In the genomic region with DNA sequence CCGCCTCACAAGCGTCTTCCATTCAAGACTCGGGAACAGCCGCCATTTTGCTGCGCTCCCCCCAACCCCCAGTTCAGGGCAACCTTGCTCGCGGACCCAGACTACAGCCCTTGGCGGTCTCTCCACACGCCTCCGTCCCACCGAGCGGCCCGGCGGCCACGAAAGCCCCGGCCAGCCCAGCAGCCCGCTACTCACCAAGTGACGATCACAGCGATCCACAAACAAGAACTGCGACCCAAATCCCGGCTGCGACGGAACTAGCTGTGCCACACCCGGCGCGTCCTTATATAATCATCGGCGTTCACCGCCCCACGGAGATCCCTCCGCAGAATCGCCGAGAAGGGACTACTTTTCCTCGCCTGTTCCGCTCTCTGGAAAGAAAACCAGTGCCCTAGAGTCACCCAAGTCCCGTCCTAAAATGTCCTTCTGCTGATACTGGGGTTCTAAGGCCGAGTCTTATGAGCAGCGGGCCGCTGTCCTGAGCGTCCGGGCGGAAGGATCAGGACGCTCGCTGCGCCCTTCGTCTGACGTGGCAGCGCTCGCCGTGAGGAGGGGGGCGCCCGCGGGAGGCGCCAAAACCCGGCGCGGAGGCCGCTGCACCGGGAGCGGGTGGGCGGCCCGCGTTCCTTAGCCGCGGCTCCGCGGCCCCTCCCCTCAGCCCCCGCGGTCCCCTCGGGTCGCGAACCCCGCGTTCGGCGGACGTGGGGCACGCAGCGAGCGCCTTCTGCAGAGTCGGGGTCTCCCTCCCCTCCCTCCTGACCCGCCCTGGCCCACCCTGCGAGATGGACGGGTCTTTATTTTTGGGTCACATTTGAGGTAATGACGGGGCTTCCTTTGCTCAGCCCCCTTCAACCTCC, we compare ENCODE assay signal across 1 cellular context.
TF ChIP-seq lines count a peak whose summit lies in the region.

A gene (minus strand): TSS at position 259 of the 857 bp plus-strand sequence. CDS start 879 bp downstream, outside the sequence.

TF ChIP-seq in HEK293, 187 proteins besides CTCF, POLR2A, EP300 and RAD21 (continued from another document):
- TF ChIP-seq ZNF423 (tag by site-specific recombination; IDR thresholded peaks at IDR 0.05): no peak
- TF ChIP-seq ZNF157 (tag by site-specific recombination; IDR thresholded peaks at IDR 0.05): no peak
- TF ChIP-seq, protein P1, sequence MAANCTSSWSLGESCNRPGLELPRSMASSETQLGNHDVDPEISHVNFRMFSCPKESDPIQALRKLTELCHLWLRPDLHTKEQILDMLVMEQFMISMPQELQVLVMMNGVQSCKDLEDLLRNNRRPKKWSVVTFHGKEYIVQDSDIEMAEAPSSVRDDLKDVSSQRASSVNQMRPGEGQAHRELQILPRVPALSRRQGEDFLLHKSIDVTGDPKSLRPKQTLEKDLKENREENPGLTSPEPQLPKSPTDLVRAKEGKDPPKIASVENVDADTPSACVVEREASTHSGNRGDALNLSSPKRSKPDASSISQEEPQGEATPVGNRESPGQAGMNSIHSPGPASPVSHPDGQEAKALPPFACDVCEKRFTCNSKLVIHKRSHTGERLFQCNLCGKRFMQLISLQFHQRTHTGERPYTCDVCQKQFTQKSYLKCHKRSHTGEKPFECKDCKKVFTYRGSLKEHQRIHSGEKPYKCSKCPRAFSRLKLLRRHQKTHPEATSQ (tag by site-specific recombination; IDR thresholded peaks at IDR 0.05): peak; percentile 99
- TF ChIP-seq, protein P2, sequence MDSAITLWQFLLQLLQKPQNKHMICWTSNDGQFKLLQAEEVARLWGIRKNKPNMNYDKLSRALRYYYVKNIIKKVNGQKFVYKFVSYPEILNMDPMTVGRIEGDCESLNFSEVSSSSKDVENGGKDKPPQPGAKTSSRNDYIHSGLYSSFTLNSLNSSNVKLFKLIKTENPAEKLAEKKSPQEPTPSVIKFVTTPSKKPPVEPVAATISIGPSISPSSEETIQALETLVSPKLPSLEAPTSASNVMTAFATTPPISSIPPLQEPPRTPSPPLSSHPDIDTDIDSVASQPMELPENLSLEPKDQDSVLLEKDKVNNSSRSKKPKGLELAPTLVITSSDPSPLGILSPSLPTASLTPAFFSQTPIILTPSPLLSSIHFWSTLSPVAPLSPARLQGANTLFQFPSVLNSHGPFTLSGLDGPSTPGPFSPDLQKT (IDR thresholded peaks at IDR 0.05; ENCODE audit: borderline replicate concordance, low read depth, low read length): no peak
- TF ChIP-seq ZNF843 (tag by site-specific recombination; IDR thresholded peaks at IDR 0.05): peak; percentile 92
- TF ChIP-seq FEZF1 (tag by site-specific recombination; IDR thresholded peaks at IDR 0.05): peak; percentile 64; the same call in 1 of the 2 replicates
- no peak for TF ChIP-seq ZNF266 (tag by site-specific recombination; IDR thresholded peaks at IDR 0.05; ENCODE audit: low read depth)
- peak; percentile 99 for TF ChIP-seq ZXDB (tag by site-specific recombination; IDR thresholded peaks at IDR 0.05)
- no peak for TF ChIP-seq MEIS1 (CRISPR knock-in tag; IDR thresholded peaks at IDR 0.05; ENCODE audit: borderline replicate concordance)
- TF ChIP-seq ZSCAN16 (tag by site-specific recombination; IDR thresholded peaks at IDR 0.05): peak; percentile 70; the same call in 1 of the 2 replicates
- TF ChIP-seq, protein P3, sequence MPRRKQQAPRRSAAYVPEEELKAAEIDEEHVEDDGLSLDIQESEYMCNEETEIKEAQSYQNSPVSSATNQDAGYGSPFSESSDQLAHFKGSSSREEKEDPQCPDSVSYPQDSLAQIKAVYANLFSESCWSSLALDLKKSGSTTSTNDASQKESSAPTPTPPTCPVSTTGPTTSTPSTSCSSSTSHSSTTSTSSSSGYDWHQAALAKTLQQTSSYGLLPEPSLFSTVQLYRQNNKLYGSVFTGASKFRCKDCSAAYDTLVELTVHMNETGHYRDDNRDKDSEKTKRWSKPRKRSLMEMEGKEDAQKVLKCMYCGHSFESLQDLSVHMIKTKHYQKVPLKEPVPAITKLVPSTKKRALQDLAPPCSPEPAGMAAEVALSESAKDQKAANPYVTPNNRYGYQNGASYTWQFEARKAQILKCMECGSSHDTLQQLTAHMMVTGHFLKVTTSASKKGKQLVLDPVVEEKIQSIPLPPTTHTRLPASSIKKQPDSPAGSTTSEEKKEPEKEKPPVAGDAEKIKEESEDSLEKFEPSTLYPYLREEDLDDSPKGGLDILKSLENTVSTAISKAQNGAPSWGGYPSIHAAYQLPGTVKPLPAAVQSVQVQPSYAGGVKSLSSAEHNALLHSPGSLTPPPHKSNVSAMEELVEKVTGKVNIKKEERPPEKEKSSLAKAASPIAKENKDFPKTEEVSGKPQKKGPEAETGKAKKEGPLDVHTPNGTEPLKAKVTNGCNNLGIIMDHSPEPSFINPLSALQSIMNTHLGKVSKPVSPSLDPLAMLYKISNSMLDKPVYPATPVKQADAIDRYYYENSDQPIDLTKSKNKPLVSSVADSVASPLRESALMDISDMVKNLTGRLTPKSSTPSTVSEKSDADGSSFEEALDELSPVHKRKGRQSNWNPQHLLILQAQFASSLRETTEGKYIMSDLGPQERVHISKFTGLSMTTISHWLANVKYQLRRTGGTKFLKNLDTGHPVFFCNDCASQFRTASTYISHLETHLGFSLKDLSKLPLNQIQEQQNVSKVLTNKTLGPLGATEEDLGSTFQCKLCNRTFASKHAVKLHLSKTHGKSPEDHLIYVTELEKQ (tag by site-specific recombination; IDR thresholded peaks at IDR 0.05; ENCODE audit: borderline replicate concordance): peak; percentile 97
- TF ChIP-seq ZNF776 (tag by site-specific recombination; IDR thresholded peaks at IDR 0.05; ENCODE audit: borderline replicate concordance): no peak
- no peak for TF ChIP-seq ZNF792 (tag by site-specific recombination; IDR thresholded peaks at IDR 0.05)
